23 cellular contexts compared by ENCODE assay signal in genomic region chr10:101189461-101190401, GRCh38. TPM values are rescaled to one million over a fixed set of nuclear protein-coding genes. Genes with fewer than 3 reads are reported as not detected.
DNase-seq lines count a peak whose midpoint lies in the region; ATAC-seq and TF ChIP-seq lines count a peak whose summit lies in the region.
"Had no signal": no experiment of that assay in that cellular context is flagged by ENCODE, and none has a peak within 500 bp of the region (broad histone marks: within the 10 kb centered on the region; RNA-seq: fewer than 3 reads in every experiment).

No MANE protein-coding gene starts in this region.

- no peak for TF ChIP-seq CTCF in WTC11 (IDR thresholded peaks at IDR 0.05)
- no peak for TF ChIP-seq CTCF in esophagus squamous epithelium (IDR thresholded peaks at IDR 0.05)

- 53% methylated on average over 12 of the region's 12 CpGs for WGBS in HUES64
- WGBS in neuronal stem cell (ENCODE audit: extremely low coverage in 2 of 2, insufficient read length in 2 of 2, insufficient replicate concordance in 1 of 2), 2 donors = no CpG with 5 or more reads among the region's 12 CpGs
- 52 to 53% methylated on average over 11 to 12 of the region's 12 CpGs for WGBS in esophagus squamous epithelium, 2 donors

- intact Hi-C loops in esophagus squamous epithelium (cut with DNase I) = no loop called here

- H3K14ac ChIP-seq in neuronal stem cell (ENCODE audit: low read length) = no peak overlapping the region

- no peak overlapping the region for H3K23ac ChIP-seq in neuronal stem cell (ENCODE audit: low read depth, low read length, poor library complexity)

- H3K18ac ChIP-seq in neuronal stem cell (ENCODE audit: low read length) = no peak overlapping the region

- no peak overlapping the region for H2BK15ac ChIP-seq in neuronal stem cell (ENCODE audit: low read length)

- no peaks in the 10 kb centered on the region; the same call in 1 of the 2 replicates for H3K27me3 ChIP-seq in HUES64 (ENCODE audit: insufficient read depth, low read length)
- peaks cover 0 to 26% (median 0%) of the 10 kb centered on the region in 3 experiments for H3K27me3 ChIP-seq in neuronal stem cell (ENCODE audit: control insufficient read depth in 3 of 3, insufficient read depth in 3 of 3, low read depth in 1 of 3, low read length in 3 of 3)
- peaks cover 0 to 58% (median 0%) of the 10 kb centered on the region in 4 donors for H3K27me3 ChIP-seq in esophagus squamous epithelium
- H3K27me3 ChIP-seq: BLaER1, breast epithelium had no signal

- no peak overlapping the region for H2AK5ac ChIP-seq in neuronal stem cell (ENCODE audit: low read depth, low read length)

- no peaks in the 10 kb centered on the region for H3K79me1 ChIP-seq in neuronal stem cell (ENCODE audit: low read depth, low read length)

- H3K4me3 ChIP-seq in HUES64 (ENCODE audit: low read length) (no peak overlapping the region), neuronal stem cell (ENCODE audit: low read length in 2 of 2) (no peak overlapping the region), esophagus squamous epithelium (no peak overlapping the region)
- H3K4me3 ChIP-seq: BLaER1, breast epithelium, hepatocyte, smooth muscle cell had no signal

- CTCF ChIA-PET in WTC11 (lab: Charles Lee) = interaction anchor here (0.9 to 1.3 kb wide), 9 partner anchors 25 to 140 kb away, joined by 3 to 6 read pairs (median 3); no protein-coding TSS in a partner anchor

- H3K9ac ChIP-seq in HUES64 (ENCODE audit: low read depth, low read length) (no peak overlapping the region), neuronal stem cell (ENCODE audit: low read depth, low read length, poor library complexity) (peak overlapping the region; percentile 6)
- H3K9ac ChIP-seq: BLaER1 had no signal

- H3K4me2 ChIP-seq in neuronal stem cell (ENCODE audit: insufficient read depth, low read length, poor library complexity, severe bottlenecking) = no peak overlapping the region
- H3K4me2 ChIP-seq: BLaER1, hepatocyte, smooth muscle cell had no signal

- no peak overlapping the region for H3K4ac ChIP-seq in neuronal stem cell (ENCODE audit: low read length)

- H2BK5ac ChIP-seq in neuronal stem cell (ENCODE audit: low read length) = no peak overlapping the region

- ATAC-seq in WTC11 = peak; percentile 87
- no peak for ATAC-seq in GM19452 (IDR thresholded peaks at IDR 0.05; ENCODE audit: unreplicated experiment)

- H4K91ac ChIP-seq in neuronal stem cell (ENCODE audit: low read depth, low read length, poor library complexity) = no peak overlapping the region

- H3K4me1 ChIP-seq in HUES64 (ENCODE audit: insufficient read depth, low read length) (peaks cover 16% of the 10 kb centered on the region), neuronal stem cell (ENCODE audit: control insufficient read depth in 2 of 2, insufficient read depth in 1 of 2, low read depth in 1 of 2, low read length in 2 of 2) (no peaks in the 10 kb centered on the region), esophagus squamous epithelium (peaks cover 0 to 10% (median 0%) of the 10 kb centered on the region in 3 donors)
- H3K4me1 ChIP-seq: BLaER1, breast epithelium had no signal

- no peak overlapping the region for H2BK12ac ChIP-seq in neuronal stem cell (ENCODE audit: low read length)

- H3K9me3 ChIP-seq in HUES64 (ENCODE audit: insufficient read depth, low read depth, low read length) (no peaks in the 10 kb centered on the region), neuronal stem cell (replicated peaks in 1 of 2; ENCODE audit: control insufficient read depth in 2 of 2, insufficient read depth in 1 of 2, low read depth in 1 of 2, low read length in 2 of 2) (no peaks in the 10 kb centered on the region), esophagus squamous epithelium (no peaks in the 10 kb centered on the region)
- H3K9me3 ChIP-seq: BLaER1, breast epithelium, neutrophil had no signal

- H3K27me3 Mint-ChIP-seq in WTC11 (ENCODE audit: low read depth) = peaks cover 4% of the 10 kb centered on the region; the same call in 1 of the 2 replicates

- no peaks in the 10 kb centered on the region; the same call in 1 of the 2 replicates for H3K36me3 Mint-ChIP-seq in WTC11

- no peaks in the 10 kb centered on the region for H3K9me3 Mint-ChIP-seq in WTC11
- H3K9me3 Mint-ChIP-seq: dendritic cell treated with granulocyte-macrophage colony-stimulating factor and Interleukin-4, amounts not matched to agents 40 ng/mL and 50 ng/mL, for 4 days had no signal

- 0 out of 2 replicates have a peak overlapping the region, but pooled peaks have one; percentile 3 for H3K27ac ChIP-seq in HUES64 (ENCODE audit: low read depth, low read length)
- no peak overlapping the region for H3K27ac ChIP-seq in neuronal stem cell (replicated peaks; ENCODE audit: low read length)
- no peak overlapping the region for H3K27ac ChIP-seq in esophagus squamous epithelium
- H3K27ac ChIP-seq: BLaER1, breast epithelium, hepatocyte, neutrophil had no signal

- peak overlapping the region; percentile 24; the same call in 1 of the 2 replicates for H3K4me3 Mint-ChIP-seq in WTC11
- H3K4me3 Mint-ChIP-seq: dendritic cell treated with granulocyte-macrophage colony-stimulating factor and Interleukin-4, amounts not matched to agents 40 ng/mL and 50 ng/mL, for 4 days had no signal

- POLR2A ChIA-PET in WTC11 (lab: Charles Lee) = interaction anchor here (0.5 kb wide), 1 partner anchor 8 kb away, joined by 3 read pairs; no protein-coding TSS in a partner anchor

- TF ChIP-seq POLR2A in esophagus squamous epithelium (IDR thresholded peaks at IDR 0.05) = no peak

- H4K8ac ChIP-seq in neuronal stem cell (ENCODE audit: low read depth, low read length) = no peak overlapping the region

- H3K36me3 ChIP-seq in HUES64 (ENCODE audit: insufficient read depth, low read length) = no peaks in the 10 kb centered on the region
- H3K36me3 ChIP-seq in neuronal stem cell (replicated peaks in 1 of 2; ENCODE audit: control insufficient read depth in 2 of 2, insufficient read depth in 2 of 2, low read length in 2 of 2) = no peaks in the 10 kb centered on the region
- H3K36me3 ChIP-seq in esophagus squamous epithelium = no peaks in the 10 kb centered on the region
- H3K36me3 ChIP-seq: BLaER1, breast epithelium, neutrophil had no signal

- DNase-seq in NCI-H2196 (lab: John Stamatoyannopoulos, UW; ENCODE audit: unreplicated experiment) (peak; percentile 25), NCI-H2196 treated with DMSO at 0.1 percent for 48 hours (lab: John Stamatoyannopoulos, UW; ENCODE audit: unreplicated experiment) (no peak), WTC11 (ENCODE audit: low spot score) (peak; percentile 55), neuronal stem cell (ENCODE audit: low spot score) (no peak), KG1 (lab: John Stamatoyannopoulos, UW) (no peak), esophagus squamous epithelium (lab: John Stamatoyannopoulos, UW) (no peak)
- DNase-seq: activated CD4-positive, alpha-beta T cell treated with anti-CD3 and anti-CD28 coated beads for 4 hours; foreskin fibroblast; NCI-H1105; NCI-H446; stimulated activated CD4-positive, alpha-beta T cell treated with anti-CD3 and anti-CD28 coated beads, Interleukin-4, amount 100 ng/mL, for 4 hours had no signal

- H2AFZ ChIP-seq in neuronal stem cell (ENCODE audit: low read length) = no peak overlapping the region
- H2AFZ ChIP-seq: hepatocyte had no signal

- H3K4me1 Mint-ChIP-seq in WTC11 = peaks cover 24% of the 10 kb centered on the region

- H3K27ac Mint-ChIP-seq in WTC11 = peak overlapping the region; percentile 55
- H3K27ac Mint-ChIP-seq: dendritic cell treated with granulocyte-macrophage colony-stimulating factor and Interleukin-4, amounts not matched to agents 40 ng/mL and 50 ng/mL, for 4 days had no signal

- no peak overlapping the region for H2BK120ac ChIP-seq in neuronal stem cell (ENCODE audit: low read depth, low read length)

TF ChIP-seq in WTC11, 78 proteins besides CTCF, POLR2A, EP300 and RAD21:
- TF ChIP-seq ZNF281 (CRISPR knock-in tag; IDR thresholded peaks at IDR 0.05) = peak; percentile 97
- 0 out of 2 replicates have a peak, but pooled peaks have one; percentile 44 for TF ChIP-seq CBFB (CRISPR knock-in tag; IDR thresholded peaks at IDR 0.05; ENCODE audit: low read depth)
- no peak for TF ChIP-seq ZNF416 (CRISPR knock-in tag; IDR thresholded peaks at IDR 0.05)
- TF ChIP-seq ZNF423 (CRISPR knock-in tag; IDR thresholded peaks at IDR 0.05) = peak; percentile 89
- TF ChIP-seq ETV6 (CRISPR knock-in tag; IDR thresholded peaks at IDR 0.05) = no peak
- 0 out of 2 replicates have a peak, but pooled peaks have one; percentile 22 for TF ChIP-seq TP53 (CRISPR knock-in tag; IDR thresholded peaks at IDR 0.05)
TF ChIP-seq in WTC11: peak in this region for 4.

RNA-seq across cellular contexts. Expression of gene LBX1, which starts 39.5 kb away (rescaled TPM):
- not detected for polyA plus RNA-seq in HUES64 (2013, experiment 1 of 2)
- not detected for polyA plus RNA-seq in HUES64 (2013, experiment 2 of 2)
- total RNA-seq in WTC11 (2021) = not detected in 3 replicates
- polyA plus RNA-seq in neuronal stem cell (2013, experiment 1 of 2) = not detected
- not detected for polyA plus RNA-seq in neuronal stem cell (2013, experiment 2 of 2)
- total RNA-seq in esophagus squamous epithelium = not detected
- total RNA-seq: A673, breast epithelium, hepatocyte, mononuclear cell, smooth muscle cell, urinary bladder had no signal
- polyA plus RNA-seq: hepatocyte, smooth muscle cell, urinary bladder had no signal

RNA-seq across cellular contexts. Expression of gene TLX1, which starts 58.6 kb away (rescaled TPM):
- polyA plus RNA-seq in HUES64 (2013, experiment 1 of 2) = not detected
- polyA plus RNA-seq in HUES64 (2013, experiment 2 of 2) = not detected
- total RNA-seq in WTC11 (2021) (2.1 to 4.6 TPM (median 2.3 TPM) in 3 replicates), esophagus squamous epithelium (not detected)
- polyA plus RNA-seq in neuronal stem cell (2013, experiment 1 of 2) = not detected
- polyA plus RNA-seq in neuronal stem cell (2013, experiment 2 of 2) = not detected
- total RNA-seq: A673, breast epithelium, hepatocyte, LHCN-M2, mononuclear cell, smooth muscle cell, urinary bladder had no signal
- polyA plus RNA-seq: smooth muscle cell, urinary bladder had no signal

Comparison
In these comparisons a context has a peak if more than half of its experiments do, and no peak if none do; other contexts are left out.
1. DNase-seq: peak in NCI-H2196 (single experiment) and WTC11 (single experiment); none in NCI-H2196 treated with DMSO at 0.1 percent for 48 hours (single experiment), neuronal stem cell (single experiment), KG1 (single experiment) and esophagus squamous epithelium (single experiment).